25 cellular contexts compared by ENCODE assay signal in genomic region chr3:52383446-52383845, GRCh38.
"Had no signal": no experiment of that assay in that cellular context is flagged by ENCODE, and none has a peak within 500 bp of the region (broad histone marks: within the 10 kb centered on the region; RNA-seq: fewer than 3 reads in every experiment).

No MANE protein-coding gene starts in this region.

- H3K4me3 Mint-ChIP-seq: endodermal cell; naive thymus-derived CD4-positive, alpha-beta T cell; nephron; neural progenitor cell; stimulated activated naive B cell treated with anti-CD40 and anti-IgM and Interleukin-4, amounts not matched to agents 10 μg/mL and 1 μg/mL and 100 μg/mL, for 72 hours; stimulated activated naive CD8-positive, alpha-beta T cell treated with anti-CD3 and anti-CD28 coated beads, Interleukin-15, Interleukin-2, amounts not matched to agents 100 ng/mL and 50 ng/mL, for 24 hours had no signal

- H3K79me2 ChIP-seq: hepatocyte had no signal

- H3K4me3 ChIP-seq: esophagus muscularis mucosa, gastroesophageal sphincter, heart left ventricle, hepatocyte, left lung, neural progenitor cell, prostate gland, skin epidermis, spleen, thoracic aorta, tibial nerve, upper lobe of right lung, uterus had no signal

- H3K36me3 Mint-ChIP-seq: neural progenitor cell had no signal

- H3K4me2 ChIP-seq: hepatocyte, neural progenitor cell had no signal

- H3K9me3 Mint-ChIP-seq: endodermal cell; naive thymus-derived CD4-positive, alpha-beta T cell; nephron; neural progenitor cell; stimulated activated naive B cell treated with anti-CD40 and anti-IgM and Interleukin-4, amounts not matched to agents 10 μg/mL and 1 μg/mL and 100 μg/mL, for 72 hours; stimulated activated naive CD8-positive, alpha-beta T cell treated with anti-CD3 and anti-CD28 coated beads, Interleukin-15, Interleukin-2, amounts not matched to agents 100 ng/mL and 50 ng/mL, for 24 hours had no signal

- H3K27me3 ChIP-seq: esophagus muscularis mucosa, gastroesophageal sphincter, heart left ventricle, hepatocyte, left lung, neural progenitor cell, spleen, tibial nerve, upper lobe of right lung, uterus had no signal

- H3K36me3 ChIP-seq: neural progenitor cell, prostate gland, thoracic aorta, upper lobe of right lung, uterus had no signal

- DNase-seq: effector CD8-positive, alpha-beta T cell; endodermal cell; foreskin keratinocyte; heart left ventricle; kidney; left lung; mesendoderm; midbrain; naive thymus-derived CD4-positive, alpha-beta T cell; nucleus accumbens; right cardiac atrium; spleen; stimulated activated naive B cell treated with anti-CD40 and anti-IgM and Interleukin-4, amounts not matched to agents 10 μg/mL and 1 μg/mL and 100 μg/mL, for 72 hours; upper lobe of right lung; uterus had no signal

- ATAC-seq: foreskin keratinocyte, gastroesophageal sphincter, heart left ventricle, left lung, right cardiac atrium, upper lobe of right lung had no signal

- H3K4me1 ChIP-seq: esophagus muscularis mucosa, foreskin keratinocyte, gastroesophageal sphincter, left lung, neural progenitor cell, prostate gland, tibial nerve, upper lobe of right lung, uterus had no signal

- H3K9ac ChIP-seq: neural progenitor cell had no signal

- H3K27ac ChIP-seq: esophagus muscularis mucosa, foreskin keratinocyte, gastroesophageal sphincter, heart left ventricle, hepatocyte, left lung, neural progenitor cell, prostate gland, skin epidermis, spleen, thoracic aorta, tibial nerve, upper lobe of right lung, uterus had no signal

- H3K27ac Mint-ChIP-seq: endodermal cell; naive thymus-derived CD4-positive, alpha-beta T cell; nephron; neural progenitor cell; stimulated activated naive B cell treated with anti-CD40 and anti-IgM and Interleukin-4, amounts not matched to agents 10 μg/mL and 1 μg/mL and 100 μg/mL, for 72 hours; stimulated activated naive CD8-positive, alpha-beta T cell treated with anti-CD3 and anti-CD28 coated beads, Interleukin-15, Interleukin-2, amounts not matched to agents 100 ng/mL and 50 ng/mL, for 24 hours had no signal

- H3K4me1 Mint-ChIP-seq: nephron had no signal

- H2AFZ ChIP-seq: hepatocyte, neural progenitor cell had no signal

- H3K9me3 ChIP-seq: esophagus muscularis mucosa, gastroesophageal sphincter, heart left ventricle, left lung, prostate gland, spleen, thoracic aorta, tibial nerve, upper lobe of right lung, uterus had no signal

- H3K27me3 Mint-ChIP-seq: naive thymus-derived CD4-positive, alpha-beta T cell; stimulated activated naive B cell treated with anti-CD40 and anti-IgM and Interleukin-4, amounts not matched to agents 10 μg/mL and 1 μg/mL and 100 μg/mL, for 72 hours; stimulated activated naive CD8-positive, alpha-beta T cell treated with anti-CD3 and anti-CD28 coated beads, Interleukin-15, Interleukin-2, amounts not matched to agents 100 ng/mL and 50 ng/mL, for 24 hours had no signal
